32 cellular contexts compared by ENCODE assay signal in genomic region chr20:7428946-7429345, GRCh38.
DNase-seq lines count a peak whose midpoint lies in the region; ATAC-seq, FAIRE-seq and TF ChIP-seq lines count a peak whose summit lies in the region.
"Had no signal": no experiment of that assay in that cellular context is flagged by ENCODE, and none has a peak within 500 bp of the region (broad histone marks: within the 10 kb centered on the region; RNA-seq: fewer than 3 reads in every experiment).

No MANE protein-coding gene starts in this region.

- TF ChIP-seq EP300 in HepG2 (IDR thresholded peaks at IDR 0.05; ENCODE audit: low read depth in 2 of 2, low read length in 2 of 2) (no peak), HepG2 (CRISPR knock-in tag; IDR thresholded peaks at IDR 0.05; ENCODE audit: borderline replicate concordance) (no peak), A549 (IDR thresholded peaks at IDR 0.05) (no peak), sigmoid colon (IDR thresholded peaks at IDR 0.05) (no peak)

- H3K4ac ChIP-seq in IMR-90 (ENCODE audit: low read depth, low read length): no peak overlapping the region

- DNase-seq in HepG2 (ENCODE audit: low spot score) (no peak), right lobe of liver (no peak), A549 (ENCODE audit: low read depth in 1 of 2, low spot score in 1 of 2) (no peak), IMR-90 (no peak), sigmoid colon (no peak)
- DNase-seq: 8988T; ACHN; AML-193; BE2C; C1 segment of cervical spinal cord; Caco-2; Calu3; CD4-positive, alpha-beta memory T cell; CD4-positive, alpha-beta T cell; CD4-positive, CD25-positive, alpha-beta regulatory T cell; CD8-positive, alpha-beta memory T cell; CD8-positive, alpha-beta T cell; COR-L47; DMS 273 treated with DMSO at 0.1 percent for 48 hours; DMS153; DMS53; DMS79; DMS79 treated with DMSO at 0.1 percent for 48 hours; DND-41; EL had no signal

- in situ Hi-C loops in HepG2 (cut with HindIII; ENCODE audit: extremely low pct_ligation_motif_present, low pct_unique_long_range_greater_than_20kb) (no loop called here), IMR-90 (cut with MboI; ENCODE audit: low sequenced_read_pairs) (no loop called here)

- no peak overlapping the region for H3K14ac ChIP-seq in IMR-90 (replicated peaks; ENCODE audit: low read depth, low read length)

- FAIRE-seq in HepG2 (lab: Jason Lieb, UNC): no peak
- no peak for FAIRE-seq in A549 (lab: Jason Lieb, UNC)
- FAIRE-seq: A204.1, D721Med had no signal

- no peaks in the 10 kb centered on the region for H3K9me1 ChIP-seq in IMR-90 (ENCODE audit: insufficient read depth, low read length)

- TF ChIP-seq CTCF in HepG2 (CRISPR knock-in tag; IDR thresholded peaks at IDR 0.05) (no peak), right lobe of liver (IDR thresholded peaks at IDR 0.05) (no peak), A549 (IDR thresholded peaks at IDR 0.05) (no peak), IMR-90 (conservative IDR thresholded peaks at IDR 0.05; ENCODE audit: low read depth, low read length) (no peak), sigmoid colon (IDR thresholded peaks at IDR 0.05) (no peak)

- H3K79me2 ChIP-seq in HepG2 (ENCODE audit: insufficient read depth, low read length): no peaks in the 10 kb centered on the region

- H2BK15ac ChIP-seq in IMR-90 (ENCODE audit: low read depth, low read length): no peak overlapping the region

- no peak overlapping the region for H2BK120ac ChIP-seq in IMR-90 (ENCODE audit: low read depth, low read length)

- no peak for TF ChIP-seq RAD21 in HepG2 (CRISPR knock-in tag; IDR thresholded peaks at IDR 0.05)
- TF ChIP-seq RAD21 in A549 (conservative IDR thresholded peaks at IDR 0.05 in 1 of 2, IDR thresholded peaks at IDR 0.05 in 1 of 2): no peak
- no peak for TF ChIP-seq RAD21 in IMR-90 (IDR thresholded peaks at IDR 0.05; ENCODE audit: low read length)

- H3K23ac ChIP-seq in IMR-90 (ENCODE audit: low read depth, low read length): no peak overlapping the region

- H3K27ac ChIP-seq in HepG2 (ENCODE audit: extremely low read length, insufficient read depth, low read length): no peak overlapping the region
- H3K27ac ChIP-seq in right lobe of liver: no peak overlapping the region
- H3K27ac ChIP-seq in A549: no peak overlapping the region
- no peak overlapping the region for H3K27ac ChIP-seq in IMR-90 (ENCODE audit: insufficient read depth, low read length)
- H3K27ac ChIP-seq in sigmoid colon: no peak overlapping the region
- H3K27ac ChIP-seq: 22Rv1; BLaER1; BLaER1 treated with 17β-estradiol and CSF1 and Interleukin-3, amounts not matched to agents 10 nM and 100 nM; C4-2B had no signal

- H4K91ac ChIP-seq in IMR-90 (ENCODE audit: insufficient read depth, low read depth, low read length): no peak overlapping the region

- ATAC-seq in HepG2 (no peak), right lobe of liver (no peak), A549 (no peak), IMR-90 (ENCODE audit: low read depth) (no peak), esophagus mucosa (no peak)
- ATAC-seq: CD8-positive, alpha-beta T cell had no signal

- no peaks in the 10 kb centered on the region for H3K4me1 ChIP-seq in HepG2 (ENCODE audit: insufficient read depth, low read length)
- H3K4me1 ChIP-seq in right lobe of liver: no peaks in the 10 kb centered on the region
- no peaks in the 10 kb centered on the region for H3K4me1 ChIP-seq in A549
- no peaks in the 10 kb centered on the region for H3K4me1 ChIP-seq in IMR-90 (ENCODE audit: control insufficient read depth, insufficient read depth, low read length)
- no peaks in the 10 kb centered on the region for H3K4me1 ChIP-seq in sigmoid colon
- H3K4me1 ChIP-seq: BE2C, Caco-2 had no signal

- dilution Hi-C loops in IMR-90 (cut with HindIII; ENCODE audit: low sequenced_read_pairs, unreplicated experiment): no loop called here

- H3K27me3 ChIP-seq in HepG2 (ENCODE audit: control insufficient read depth in 1 of 2, insufficient read depth in 2 of 2, low read length in 2 of 2) (no peaks in the 10 kb centered on the region), right lobe of liver (no peaks in the 10 kb centered on the region), IMR-90 (ENCODE audit: control insufficient read depth, insufficient read depth, low read length) (no peaks in the 10 kb centered on the region), sigmoid colon (no peaks in the 10 kb centered on the region)
- H3K27me3 ChIP-seq: BE2C; BLaER1; BLaER1 treated with 17β-estradiol and CSF1 and Interleukin-3, amounts not matched to agents 10 nM and 100 nM had no signal

- no peak overlapping the region for H2BK5ac ChIP-seq in IMR-90 (ENCODE audit: low read depth, low read length, poor library complexity, severe bottlenecking)

- BruUV-seq in HepG2 (replicated peaks; lab: Mats Ljungman, UMichigan) (no TSS peak), IMR-90 (replicated peaks; lab: Mats Ljungman, UMichigan) (no TSS peak)

- H2AFZ ChIP-seq in HepG2 (ENCODE audit: low read length) (no peak overlapping the region), IMR-90 (replicated peaks; ENCODE audit: low read length, poor library complexity) (no peak overlapping the region)

- no peak overlapping the region for H2BK20ac ChIP-seq in IMR-90 (ENCODE audit: low read depth, low read length)

- no peak for TF ChIP-seq POLR2A in HepG2 (IDR thresholded peaks at IDR 0.05; ENCODE audit: insufficient read depth in 1 of 2, low read depth in 2 of 2, low read length in 2 of 2)
- no peak for TF ChIP-seq POLR2A in right lobe of liver (IDR thresholded peaks at IDR 0.05)
- TF ChIP-seq POLR2A in A549 (IDR thresholded peaks at IDR 0.05; ENCODE audit: low read length): no peak
- TF ChIP-seq POLR2A in IMR-90 (IDR thresholded peaks at IDR 0.05; ENCODE audit: low read depth, low read length): no peak
- no peak for TF ChIP-seq POLR2A in sigmoid colon (IDR thresholded peaks at IDR 0.05)

- H2AK9ac ChIP-seq in IMR-90 (replicated peaks; ENCODE audit: low read depth, low read length, poor library complexity): no peak overlapping the region

- H3K79me1 ChIP-seq in IMR-90 (ENCODE audit: low read depth in 1 of 2, low read length in 2 of 2): no peaks in the 10 kb centered on the region

- POLR2A ChIA-PET in HepG2 (lab: Yijun Ruan, JAX) (no interaction called here), A549 (lab: Yijun Ruan, JAX) (no interaction called here), IMR-90 (lab: Charles Lee; ENCODE audit: unreplicated experiment) (no interaction called here)

- intact Hi-C loops in HepG2 (cut with micrococcal nuclease; ENCODE audit: unreplicated experiment): no loop called here
- intact Hi-C loops in right lobe of liver (cut with DNase I): no loop called here
- intact Hi-C loops in IMR-90 (cut with micrococcal nuclease): no loop called here
- intact Hi-C loops in sigmoid colon (cut with DNase I): no loop called here

- H3K9me3 ChIP-seq in HepG2 (ENCODE audit: low read length) (no peaks in the 10 kb centered on the region), right lobe of liver (no peaks in the 10 kb centered on the region), A549 (peaks cover 3% of the 10 kb centered on the region; the same call in 1 of the 3 replicates), IMR-90 (ENCODE audit: control insufficient read depth, insufficient read depth, low read length) (no peaks in the 10 kb centered on the region), sigmoid colon (no peaks in the 10 kb centered on the region)
- H3K9me3 ChIP-seq: BE2C; BLaER1 treated with 17β-estradiol and CSF1 and Interleukin-3, amounts not matched to agents 10 nM and 100 nM; Caco-2 had no signal

- no peak overlapping the region for H4K8ac ChIP-seq in IMR-90 (ENCODE audit: low read depth in 2 of 2, low read length in 2 of 2)

- WGBS in HepG2 (ENCODE audit: low lambda C conversion rate): 9% methylated on average over 3 of the region's 3 CpGs
- WGBS in right lobe of liver (ENCODE audit: insufficient coverage, low coverage, low lambda C conversion rate, missing lambda C conversion rate): 84% methylated on average over 3 of the region's 3 CpGs
- 35% methylated on average over 3 of the region's 3 CpGs for WGBS in A549 (ENCODE audit: missing lambda C conversion rate)
- no CpG with 5 or more reads among the region's 3 CpGs for WGBS in IMR-90 (ENCODE audit: extremely low coverage in 2 of 2, insufficient read length in 1 of 2), 2 experiments
- 88 to 90% methylated on average over 3 of the region's 3 CpGs for WGBS in sigmoid colon, 2 donors

- H3K56ac ChIP-seq in IMR-90 (ENCODE audit: extremely low read depth, insufficient read depth, low read length): no peak overlapping the region

- no peak overlapping the region for H4K5ac ChIP-seq in IMR-90 (ENCODE audit: low read depth, low read length)

- no peak overlapping the region for H3K18ac ChIP-seq in IMR-90 (ENCODE audit: low read depth, low read length)

- no peak overlapping the region for H3K4me2 ChIP-seq in HepG2 (ENCODE audit: low read depth, low read length)
- no peak overlapping the region for H3K4me2 ChIP-seq in A549
- H3K4me2 ChIP-seq in IMR-90 (ENCODE audit: low read depth, low read length): no peak overlapping the region
- H3K4me2 ChIP-seq: BLaER1; BLaER1 treated with 17β-estradiol and CSF1 and Interleukin-3, amounts not matched to agents 10 nM and 100 nM had no signal

- H3K36me3 ChIP-seq in HepG2 (replicated peaks in 1 of 2; ENCODE audit: control insufficient read depth in 1 of 2, insufficient read depth in 2 of 2, low read length in 2 of 2) (no peaks in the 10 kb centered on the region), right lobe of liver (no peaks in the 10 kb centered on the region), IMR-90 (ENCODE audit: control insufficient read depth, insufficient read depth, low read length) (no peaks in the 10 kb centered on the region), sigmoid colon (no peaks in the 10 kb centered on the region)
- H3K36me3 ChIP-seq: BE2C; BLaER1; BLaER1 treated with 17β-estradiol and CSF1 and Interleukin-3, amounts not matched to agents 10 nM and 100 nM had no signal

- H3K9ac ChIP-seq in HepG2 (ENCODE audit: insufficient read depth, low read depth, low read length): no peak overlapping the region
- no peak overlapping the region for H3K9ac ChIP-seq in IMR-90 (ENCODE audit: low read depth, low read length)
- H3K9ac ChIP-seq: BLaER1; BLaER1 treated with 17β-estradiol and CSF1 and Interleukin-3, amounts not matched to agents 10 nM and 100 nM had no signal

- no peak overlapping the region for H2AK5ac ChIP-seq in IMR-90 (ENCODE audit: low read depth, low read length)

- CTCF ChIA-PET in HepG2 (lab: Yijun Ruan, JAX; ENCODE audit: low intra/inter-chr PET ratio, low total read pairs): no interaction called here
- CTCF ChIA-PET in A549 (lab: Yijun Ruan, JAX): no interaction called here
- CTCF ChIA-PET in IMR-90 (lab: Yijun Ruan, JAX): no interaction called here

- no peak overlapping the region for H3K4me3 ChIP-seq in HepG2 (replicated peaks in 1 of 3; ENCODE audit: insufficient read depth in 1 of 3, low read depth in 2 of 3, low read length in 3 of 3)
- H3K4me3 ChIP-seq in right lobe of liver: no peak overlapping the region
- no peak overlapping the region for H3K4me3 ChIP-seq in A549
- H3K4me3 ChIP-seq in IMR-90 (ENCODE audit: insufficient read depth, low read depth, low read length): no peak overlapping the region
- H3K4me3 ChIP-seq in sigmoid colon: no peak overlapping the region
- H3K4me3 ChIP-seq: BLaER1; BLaER1 treated with 17β-estradiol and CSF1 and Interleukin-3, amounts not matched to agents 10 nM and 100 nM had no signal

- H4K20me1 ChIP-seq in HepG2 (ENCODE audit: insufficient read depth, low read length) (no peaks in the 10 kb centered on the region), IMR-90 (ENCODE audit: insufficient read depth, low read length) (no peaks in the 10 kb centered on the region)
- H4K20me1 ChIP-seq: BLaER1; BLaER1 treated with 17β-estradiol and CSF1 and Interleukin-3, amounts not matched to agents 10 nM and 100 nM had no signal

Comparison
In these comparisons a context has a peak if more than half of its experiments do, and no peak if none do; other contexts are left out.
1. Of the 38 proteins assayed by ChIP-seq in both HepG2 and A549: peak only in HepG2: none; only in A549: none; in both: MAFK; in neither: 37.